7 cellular contexts compared by ENCODE assay signal in the genomic region with DNA sequence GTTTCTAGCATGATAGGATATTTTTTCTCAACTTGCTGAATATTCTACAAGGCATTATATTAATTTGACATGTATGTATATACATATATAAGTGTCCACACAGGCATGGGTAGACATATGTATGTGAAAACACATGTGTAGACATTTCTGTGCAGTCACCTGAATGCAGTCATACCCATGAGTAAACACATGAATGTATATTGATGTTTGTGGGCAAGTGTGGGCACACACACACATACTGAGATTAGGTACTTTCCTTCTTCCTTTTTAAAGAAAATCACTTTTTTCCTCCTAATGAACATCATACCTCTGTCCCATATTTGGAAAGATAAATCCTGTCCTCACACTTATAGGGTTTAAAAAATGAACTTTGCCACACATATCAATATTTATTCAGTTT. TPM values are rescaled to one million over a fixed set of nuclear protein-coding genes. Genes with fewer than 3 reads are reported as not detected.
DNase-seq lines count a peak whose midpoint lies in the region; ATAC-seq and TF ChIP-seq lines count a peak whose summit lies in the region.
"Not testable (repeated sequence)": the region's sequence is repeated elsewhere in the genome, so short reads cannot be mapped to it uniquely, and the experiment has no call there.

No MANE protein-coding gene starts in this region.

- H3K27me3 Mint-ChIP-seq in CD4-positive, alpha-beta T cell; T-cell; activated CD4-positive, alpha-beta memory T cell treated with anti-CD3 and anti-CD28 coated beads, Interleukin-2, amount 10 ng/mL, durations not matched to agents 7 days and 5 days; activated naive CD4-positive, alpha-beta T cell treated with anti-CD3 and anti-CD28 coated beads for 36 hours (ENCODE audit: low read depth); central memory CD8-positive, alpha-beta T cell; natural killer cell treated with Interleukin-12 subunit alpha and Interleukin-12 subunit beta and Interleukin-15 and Interleukin-18, amount 100 ng/mL, for 72 hours: not testable (repeated sequence)

- H3K27ac Mint-ChIP-seq in CD4-positive, alpha-beta T cell = peak overlapping the region; percentile 88
- H3K27ac Mint-ChIP-seq in T-cell = peak overlapping the region; percentile 92 to 96
- H3K27ac Mint-ChIP-seq in activated CD4-positive, alpha-beta memory T cell treated with anti-CD3 and anti-CD28 coated beads, Interleukin-2, amount 10 ng/mL, durations not matched to agents 7 days and 5 days = peak overlapping the region; percentile 93
- H3K27ac Mint-ChIP-seq in activated naive CD4-positive, alpha-beta T cell treated with anti-CD3 and anti-CD28 coated beads for 36 hours = peak overlapping the region; percentile 75
- H3K27ac Mint-ChIP-seq in central memory CD8-positive, alpha-beta T cell (ENCODE audit: low read depth) = peak overlapping the region; percentile 94
- H3K27ac Mint-ChIP-seq in natural killer cell treated with Interleukin-12 subunit alpha and Interleukin-12 subunit beta and Interleukin-15 and Interleukin-18, amount 100 ng/mL, for 72 hours = peak overlapping the region; percentile 86 to 93

- intact Hi-C loops in CD4-positive, alpha-beta T cell (cut with DNase I, micrococcal nuclease) = loop anchor here (2.0 to 10.0 kb wide), 2 partner anchors 86 to 124 kb away; no protein-coding TSS in a partner anchor
- intact Hi-C loops in activated naive CD4-positive, alpha-beta T cell treated with anti-CD3 and anti-CD28 coated beads for 36 hours (cut with micrococcal nuclease) = loop anchor here (1.0 to 10.0 kb wide), 2 partner anchors 124 to 132 kb away; no protein-coding TSS in a partner anchor

- TF ChIP-seq CTCF in CD4-positive, alpha-beta T cell (IDR thresholded peaks at IDR 0.05) = not testable (repeated sequence)

- H3K4me1 Mint-ChIP-seq in CD4-positive, alpha-beta T cell (ENCODE audit: low read depth) = peaks cover 77% of the 10 kb centered on the region
- H3K4me1 Mint-ChIP-seq in T-cell = peaks cover 47 to 77% (median 58%) of the 10 kb centered on the region in 3 donors
- H3K4me1 Mint-ChIP-seq in activated CD4-positive, alpha-beta memory T cell treated with anti-CD3 and anti-CD28 coated beads, Interleukin-2, amount 10 ng/mL, durations not matched to agents 7 days and 5 days = peaks cover 74% of the 10 kb centered on the region
- H3K4me1 Mint-ChIP-seq in activated naive CD4-positive, alpha-beta T cell treated with anti-CD3 and anti-CD28 coated beads for 36 hours (ENCODE audit: low read depth) = peaks cover 68% of the 10 kb centered on the region
- H3K4me1 Mint-ChIP-seq in central memory CD8-positive, alpha-beta T cell = peaks cover 44% of the 10 kb centered on the region
- peaks cover 35 to 49% of the 10 kb centered on the region in 2 donors for H3K4me1 Mint-ChIP-seq in natural killer cell treated with Interleukin-12 subunit alpha and Interleukin-12 subunit beta and Interleukin-15 and Interleukin-18, amount 100 ng/mL, for 72 hours (ENCODE audit: low read depth in 2 of 2)

- not testable (repeated sequence) for H3K27me3 ChIP-seq in CD4-positive, alpha-beta T cell (ENCODE audit: control insufficient read depth, insufficient read depth, low read length)

- H3K9me3 Mint-ChIP-seq in CD4-positive, alpha-beta T cell; T-cell; activated CD4-positive, alpha-beta memory T cell treated with anti-CD3 and anti-CD28 coated beads, Interleukin-2, amount 10 ng/mL, durations not matched to agents 7 days and 5 days; activated naive CD4-positive, alpha-beta T cell treated with anti-CD3 and anti-CD28 coated beads for 36 hours; central memory CD8-positive, alpha-beta T cell; natural killer cell treated with Interleukin-12 subunit alpha and Interleukin-12 subunit beta and Interleukin-15 and Interleukin-18, amount 100 ng/mL, for 72 hours: not testable (repeated sequence)

- POLR2A ChIA-PET in CD4-positive, alpha-beta T cell (lab: Charles Lee) = interaction anchor here (0.7 to 1.3 kb wide), 3 partner anchors 17 to 88 kb away, joined by 3 to 12 read pairs (median 5); a partner anchor contains a TSS
- POLR2A ChIA-PET in T-cell (lab: Charles Lee) = interaction anchor here in 1 of 2 donors (0.7 kb wide), 1 partner anchor 72 kb away, joined by 3 read pairs; no protein-coding TSS in a partner anchor
- POLR2A ChIA-PET in activated CD4-positive, alpha-beta memory T cell treated with anti-CD3 and anti-CD28 coated beads, Interleukin-2, amount 10 ng/mL, durations not matched to agents 7 days and 5 days (lab: Charles Lee) = interaction anchor here (1.0 to 1.7 kb wide), 5 partner anchors 15 to 132 kb away, joined by 5 to 22 read pairs (median 6); a partner anchor contains a TSS

- ATAC-seq in CD4-positive, alpha-beta T cell (ENCODE audit: poor library complexity) = peak; percentile 15
- ATAC-seq in HG02610 (IDR thresholded peaks at IDR 0.05; ENCODE audit: unreplicated experiment) = peak; percentile 30
- ATAC-seq in T-cell (replicated peaks in 1 of 4) = peak in 1 of 4 experiments; percentile 8
- ATAC-seq in central memory CD8-positive, alpha-beta T cell (replicated peaks; ENCODE audit: extremely low read depth, poor library complexity, severe bottlenecking) = peak; percentile 22
- peak in 1 of 2 donors; percentile 58 for ATAC-seq in natural killer cell treated with Interleukin-12 subunit alpha and Interleukin-12 subunit beta and Interleukin-15 and Interleukin-18, amount 100 ng/mL, for 72 hours

- peak overlapping the region; percentile 57 for H3K27ac ChIP-seq in CD4-positive, alpha-beta T cell (ENCODE audit: low read depth, low read length)

- H3K36me3 Mint-ChIP-seq in CD4-positive, alpha-beta T cell (ENCODE audit: low read depth); T-cell; activated naive CD4-positive, alpha-beta T cell treated with anti-CD3 and anti-CD28 coated beads for 36 hours (ENCODE audit: low read depth); natural killer cell treated with Interleukin-12 subunit alpha and Interleukin-12 subunit beta and Interleukin-15 and Interleukin-18, amount 100 ng/mL, for 72 hours: not testable (repeated sequence)
- H3K36me3 Mint-ChIP-seq in activated CD4-positive, alpha-beta memory T cell treated with anti-CD3 and anti-CD28 coated beads, Interleukin-2, amount 10 ng/mL, durations not matched to agents 7 days and 5 days (ENCODE audit: low read depth) = peaks cover 18% of the 10 kb centered on the region
- H3K36me3 Mint-ChIP-seq in central memory CD8-positive, alpha-beta T cell (ENCODE audit: insufficient read depth) = peaks cover 14% of the 10 kb centered on the region

- not testable (repeated sequence) for H3K9me3 ChIP-seq in CD4-positive, alpha-beta T cell (ENCODE audit: control insufficient read depth, low read length)

- CTCF ChIA-PET in CD4-positive, alpha-beta T cell (lab: Charles Lee) = interaction anchor here (1.0 kb wide), 2 partner anchors 49 to 132 kb away, joined by 4 to 5 read pairs; a partner anchor contains a TSS
- CTCF ChIA-PET in T-cell (lab: Charles Lee) = interaction anchor here in 1 of 2 donors (0.5 kb wide), 1 partner anchor 120 kb away, joined by 4 read pairs; no protein-coding TSS in a partner anchor
- CTCF ChIA-PET in activated CD4-positive, alpha-beta memory T cell treated with anti-CD3 and anti-CD28 coated beads, Interleukin-2, amount 10 ng/mL, durations not matched to agents 7 days and 5 days (lab: Charles Lee) = not testable (repeated sequence)
- CTCF ChIA-PET in activated naive CD4-positive, alpha-beta T cell treated with anti-CD3 and anti-CD28 coated beads for 36 hours (lab: Charles Lee) = interaction anchor here (0.7 kb wide), 1 partner anchor 168 kb away, joined by 3 read pairs; a partner anchor contains a TSS

- not testable (repeated sequence) for DNase-seq in CD4-positive, alpha-beta T cell; activated CD4-positive, alpha-beta memory T cell treated with anti-CD3 and anti-CD28 coated beads, Interleukin-2, amount 10 ng/mL, durations not matched to agents 7 days and 5 days; central memory CD8-positive, alpha-beta T cell (ENCODE audit: low spot score in 2 of 2); natural killer cell treated with Interleukin-12 subunit alpha and Interleukin-12 subunit beta and Interleukin-15 and Interleukin-18, amount 100 ng/mL, for 72 hours (ENCODE audit: low spot score)
- peak in 1 of 34 experiments; percentile 12 for DNase-seq in T-cell
- peak; percentile 34 for DNase-seq in activated naive CD4-positive, alpha-beta T cell treated with anti-CD3 and anti-CD28 coated beads for 36 hours

- H3K4me3 Mint-ChIP-seq in CD4-positive, alpha-beta T cell = peak overlapping the region; percentile 76
- H3K4me3 Mint-ChIP-seq in T-cell = peak overlapping the region; percentile 50 to 58 (median 53)
- H3K4me3 Mint-ChIP-seq in activated CD4-positive, alpha-beta memory T cell treated with anti-CD3 and anti-CD28 coated beads, Interleukin-2, amount 10 ng/mL, durations not matched to agents 7 days and 5 days = peak overlapping the region; percentile 11
- not testable (repeated sequence) for H3K4me3 Mint-ChIP-seq in activated naive CD4-positive, alpha-beta T cell treated with anti-CD3 and anti-CD28 coated beads for 36 hours
- H3K4me3 Mint-ChIP-seq in central memory CD8-positive, alpha-beta T cell = peak overlapping the region; percentile 66
- peak overlapping the region; percentile 82 for H3K4me3 Mint-ChIP-seq in natural killer cell treated with Interleukin-12 subunit alpha and Interleukin-12 subunit beta and Interleukin-15 and Interleukin-18, amount 100 ng/mL, for 72 hours

RNA-seq across cellular contexts. Expression of a gene that starts 49.4 kb away (rescaled TPM):
- total RNA-seq in CD4-positive, alpha-beta T cell = 1 to 10 TPM; 7.6 to 8.0 TPM
- total RNA-seq in T-cell = 10 to 100 TPM in 4 of 5 donors, 1 to 10 TPM in 1; 9.2 to 65.8 (median 14.0) TPM
- total RNA-seq in activated CD4-positive, alpha-beta memory T cell treated with anti-CD3 and anti-CD28 coated beads, Interleukin-2, amount 10 ng/mL, durations not matched to agents 7 days and 5 days = 10 to 100 TPM; 17.2 to 19.0 TPM
- total RNA-seq in activated naive CD4-positive, alpha-beta T cell treated with anti-CD3 and anti-CD28 coated beads for 36 hours = 1 to 10 TPM; 8.7 to 9.0 TPM
- 1 to 10 TPM; 7.0 to 8.5 TPM for total RNA-seq in natural killer cell treated with Interleukin-12 subunit alpha and Interleukin-12 subunit beta and Interleukin-15 and Interleukin-18, amount 100 ng/mL, for 72 hours
